In the genomic region with DNA sequence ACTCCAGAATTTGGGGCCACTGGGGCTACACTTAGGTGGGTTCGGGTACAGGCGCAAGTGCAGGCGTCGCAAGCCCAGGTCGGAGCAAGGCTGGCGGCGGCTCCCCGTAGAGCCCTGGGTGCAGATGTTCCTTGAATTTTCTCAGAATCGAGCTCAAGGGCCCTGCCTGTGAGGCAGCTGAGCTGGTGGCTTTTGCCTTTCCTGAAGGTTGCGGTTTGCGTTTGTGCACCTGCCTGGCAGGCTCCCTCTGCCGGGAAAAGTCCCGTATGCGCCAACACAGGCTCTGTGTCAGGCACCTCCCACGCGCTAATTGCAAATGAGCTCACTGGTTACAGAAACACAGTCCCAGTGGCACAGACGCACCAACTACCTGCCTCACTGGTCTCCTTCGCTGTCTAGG, we compare ENCODE assay signal across 15 cellular contexts. TPM values are rescaled to one million over a fixed set of nuclear protein-coding genes. Genes with fewer than 3 reads are reported as not detected.
DNase-seq lines count a peak whose midpoint lies in the region; ATAC-seq and TF ChIP-seq lines count a peak whose summit lies in the region.
"Had no signal": no experiment of that assay in that cellular context is flagged by ENCODE, and none has a peak within 500 bp of the region (broad histone marks: within the 10 kb centered on the region; RNA-seq: fewer than 3 reads in every experiment).

No MANE protein-coding gene starts in this region.

- H3K9me3 Mint-ChIP-seq in activated naive CD8-positive, alpha-beta T cell treated with anti-CD3 and anti-CD28 coated beads, Interleukin-2, amount 50 U/mL, for 24 hours = no peaks in the 10 kb centered on the region
- H3K9me3 Mint-ChIP-seq in mesothelial cell of epicardium = peaks cover 4% of the 10 kb centered on the region

- no peak overlapping the region for H3K4me3 ChIP-seq in HEK293 (ENCODE audit: low read depth, low read length)
- H3K4me3 ChIP-seq: lung had no signal

- H3K27ac ChIP-seq in HEK293 (ENCODE audit: extremely low read depth, low read depth, low read length) = no peak overlapping the region
- H3K27ac ChIP-seq: C4-2B, WERI-Rb-1 had no signal

- CTCF ChIA-PET in HEK293 (lab: Yijun Ruan, JAX) = interaction anchor here (0.8 kb wide), 1 partner anchor 10 kb away, joined by 6 read pairs; no protein-coding TSS in a partner anchor

- POLR2A ChIA-PET in HEK293 (lab: Yijun Ruan, JAX) = interaction anchor here (0.5 to 0.7 kb wide), 2 partner anchors 10 to 219 kb away, joined by 4 to 5 read pairs; no protein-coding TSS in a partner anchor

- H3K4me3 Mint-ChIP-seq in activated naive CD8-positive, alpha-beta T cell treated with anti-CD3 and anti-CD28 coated beads, Interleukin-2, amount 50 U/mL, for 24 hours = no peak overlapping the region
- H3K4me3 Mint-ChIP-seq in mesothelial cell of epicardium = no peak overlapping the region

- TF ChIP-seq CTCF in HEK293 (tag by site-specific recombination; IDR thresholded peaks at IDR 0.05) (no peak), mesothelial cell of epicardium (IDR thresholded peaks at IDR 0.05; ENCODE audit: unreplicated experiment) (no peak)

- peak overlapping the region; percentile 22 for H3K27ac Mint-ChIP-seq in activated naive CD8-positive, alpha-beta T cell treated with anti-CD3 and anti-CD28 coated beads, Interleukin-2, amount 50 U/mL, for 24 hours
- H3K27ac Mint-ChIP-seq in mesothelial cell of epicardium = no peak overlapping the region

- peaks cover 22% of the 10 kb centered on the region for H3K36me3 Mint-ChIP-seq in activated naive CD8-positive, alpha-beta T cell treated with anti-CD3 and anti-CD28 coated beads, Interleukin-2, amount 50 U/mL, for 24 hours (ENCODE audit: low read depth)
- H3K36me3 Mint-ChIP-seq in mesothelial cell of epicardium = peaks cover 27% of the 10 kb centered on the region

- peaks cover 7 to 60% of the 10 kb centered on the region in 2 experiments; a peak in 2 of 3 replicates for H3K36me3 ChIP-seq in HEK293 (ENCODE audit: control insufficient read depth in 2 of 2, insufficient read depth in 1 of 2, low read length in 2 of 2)

- peaks cover 19% of the 10 kb centered on the region for H3K4me1 Mint-ChIP-seq in activated naive CD8-positive, alpha-beta T cell treated with anti-CD3 and anti-CD28 coated beads, Interleukin-2, amount 50 U/mL, for 24 hours
- peaks cover 3% of the 10 kb centered on the region for H3K4me1 Mint-ChIP-seq in mesothelial cell of epicardium

- no peaks in the 10 kb centered on the region; the same call in 1 of the 2 replicates for H3K4me1 ChIP-seq in HEK293 (ENCODE audit: control insufficient read depth, insufficient read depth, low read length)

- peak; percentile 69 for ATAC-seq in activated naive CD8-positive, alpha-beta T cell treated with anti-CD3 and anti-CD28 coated beads, Interleukin-2, amount 50 U/mL, for 24 hours

- no peaks in the 10 kb centered on the region for H3K27me3 Mint-ChIP-seq in activated naive CD8-positive, alpha-beta T cell treated with anti-CD3 and anti-CD28 coated beads, Interleukin-2, amount 50 U/mL, for 24 hours
- no peaks in the 10 kb centered on the region for H3K27me3 Mint-ChIP-seq in mesothelial cell of epicardium (ENCODE audit: low read depth)

- peak; percentile 78 for DNase-seq in activated CD4-positive, alpha-beta T cell treated with anti-CD3 and anti-CD28 coated beads for 48 hours
- peak; percentile 62 for DNase-seq in activated naive CD8-positive, alpha-beta T cell treated with anti-CD3 and anti-CD28 coated beads, Interleukin-2, amount 50 U/mL, for 24 hours
- peak; percentile 41 to 50 for DNase-seq in stimulated activated CD4-positive, alpha-beta T cell treated with anti-CD3 and anti-CD28 coated beads, Interleukin-2, amount 100 ng/mL, for 48 hours
- DNase-seq in foreskin melanocyte = no peak
- DNase-seq in mesothelial cell of epicardium (ENCODE audit: low spot score in 2 of 2, unreplicated experiment in 2 of 2) = no peak
- DNase-seq in GM19240 (ENCODE audit: insufficient read length, low spot score) = no peak
- no peak for DNase-seq in NCI-H446 treated with DMSO at 0.1 percent for 48 hours (lab: John Stamatoyannopoulos, UW)
- DNase-seq: HCEC 1CT, Kasumi-1 had no signal

- H3K9me3 ChIP-seq in HEK293 (ENCODE audit: control insufficient read depth, insufficient read depth, low read depth, low read length) = no peaks in the 10 kb centered on the region

TF ChIP-seq in HEK293, 187 proteins besides CTCF, POLR2A, EP300 and RAD21:
- TF ChIP-seq EGR2 (tag by site-specific recombination; IDR thresholded peaks at IDR 0.05; ENCODE audit: low read depth) (peak; percentile 45), ZFHX2 (tag by site-specific recombination; conservative IDR thresholded peaks at IDR 0.05) (peak; percentile 39)
- TF ChIP-seq, protein P1, sequence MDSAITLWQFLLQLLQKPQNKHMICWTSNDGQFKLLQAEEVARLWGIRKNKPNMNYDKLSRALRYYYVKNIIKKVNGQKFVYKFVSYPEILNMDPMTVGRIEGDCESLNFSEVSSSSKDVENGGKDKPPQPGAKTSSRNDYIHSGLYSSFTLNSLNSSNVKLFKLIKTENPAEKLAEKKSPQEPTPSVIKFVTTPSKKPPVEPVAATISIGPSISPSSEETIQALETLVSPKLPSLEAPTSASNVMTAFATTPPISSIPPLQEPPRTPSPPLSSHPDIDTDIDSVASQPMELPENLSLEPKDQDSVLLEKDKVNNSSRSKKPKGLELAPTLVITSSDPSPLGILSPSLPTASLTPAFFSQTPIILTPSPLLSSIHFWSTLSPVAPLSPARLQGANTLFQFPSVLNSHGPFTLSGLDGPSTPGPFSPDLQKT (IDR thresholded peaks at IDR 0.05; ENCODE audit: borderline replicate concordance, low read depth, low read length) = no peak

RNA-seq across cellular contexts. Expression of a gene that starts 5.9 kb away (rescaled TPM):
- total RNA-seq in mesothelial cell of epicardium = 8.5 to 9.1 TPM (median 8.7 TPM) in 3 replicates

RNA-seq across cellular contexts. Expression of a gene that starts 11.3 kb away (rescaled TPM):
- total RNA-seq in mesothelial cell of epicardium = not detected in 3 replicates
- total RNA-seq: lung, osteocyte, ureter had no signal

RNA-seq across cellular contexts. Expression of a gene that starts 11.6 kb away (rescaled TPM):
- 53.7 to 54.9 TPM (median 53.9 TPM) in 3 replicates for total RNA-seq in mesothelial cell of epicardium

RNA-seq across cellular contexts. Expression of a gene that starts 14.2 kb away (rescaled TPM):
- total RNA-seq in mesothelial cell of epicardium = 0.60 TPM in 1 of 3 replicates, not detected in the others
- total RNA-seq: osteocyte, ureter had no signal

RNA-seq across cellular contexts. Expression of a gene that starts 44.4 kb away (rescaled TPM):
- total RNA-seq in mesothelial cell of epicardium = 2.3 to 3.5 TPM (median 2.6 TPM) in 3 replicates

Comparison
In these comparisons a context has a peak if more than half of its experiments do, and no peak if none do; other contexts are left out.
1. DNase-seq: peak in activated CD4-positive, alpha-beta T cell treated with anti-CD3 and anti-CD28 coated beads for 48 hours (single experiment), activated naive CD8-positive, alpha-beta T cell treated with anti-CD3 and anti-CD28 coated beads, Interleukin-2, amount 50 U/mL, for 24 hours (single experiment) and stimulated activated CD4-positive, alpha-beta T cell treated with anti-CD3 and anti-CD28 coated beads, Interleukin-2, amount 100 ng/mL, for 48 hours (2 of 2); none in foreskin melanocyte (single experiment), mesothelial cell of epicardium (0 of 2), GM19240 (single experiment) and NCI-H446 treated with DMSO at 0.1 percent for 48 hours (single experiment).